In genomic region chr10:71257292-71257997, GRCh38 we compare ENCODE assay signal across 21 cellular contexts.
"Had no signal": no experiment of that assay in that cellular context is flagged by ENCODE, and none has a peak within 500 bp of the region (broad histone marks: within the 10 kb centered on the region; RNA-seq: fewer than 3 reads in every experiment).

No MANE protein-coding gene starts in this region.

- H3K4me1 ChIP-seq: body of pancreas had no signal

- ATAC-seq: activated CD4-positive, CD25-positive, alpha-beta regulatory T cell treated with anti-CD3 and anti-CD28 coated beads, Interleukin-2, amount 50 U/mL, for 24 hours; activated T-cell treated with anti-CD3 and anti-CD28 coated beads, Interleukin-2, amount 50 U/mL, for 4 hours; body of pancreas; left lobe of liver; psoas muscle; stimulated activated naive B cell treated with anti-CD40 and anti-IgM and Interleukin-4, amounts not matched to agents 10 μg/mL and 1 μg/mL and 100 μg/mL, for 72 hours had no signal

- H3K4me3 ChIP-seq: body of pancreas, coronary artery, lung, ovary, psoas muscle, sigmoid colon, spleen, tibial nerve had no signal

- H3K36me3 ChIP-seq: ovary, sigmoid colon, spleen, tibial nerve had no signal

- DNase-seq: activated CD4-positive, alpha-beta T cell treated with anti-CD3 and anti-CD28 coated beads, Interleukin-2, amount 50 U/mL, for 1 hour; activated CD8-positive, alpha-beta memory T cell treated with anti-CD3 and anti-CD28 coated beads, Interleukin-2, amount 50 U/mL, for 4 hours; activated naive CD4-positive, alpha-beta T cell treated with anti-CD3 and anti-CD28 coated beads for 36 hours; activated T-cell treated with anti-CD3 and anti-CD28 coated beads, Interleukin-2, amount 50 U/mL, for 4 hours; body of pancreas; erythroblast; foreskin melanocyte; hypothalamus; islet precursor cell; midbrain; naive B cell; ovary; psoas muscle; sigmoid colon; spleen; stimulated activated naive B cell treated with anti-CD40 and anti-IgM and Interleukin-4, amounts not matched to agents 10 μg/mL and 1 μg/mL and 100 μg/mL, for 72 hours had no signal

- H3K9me3 ChIP-seq: body of pancreas, ovary, psoas muscle, sigmoid colon, spleen, tibial nerve had no signal

- H3K27me3 ChIP-seq: body of pancreas, ovary, sigmoid colon, tibial nerve had no signal

- H3K27ac ChIP-seq: body of pancreas, coronary artery, ovary, psoas muscle, sigmoid colon, spleen had no signal
